Comparison of ENCODE assay signal across 10 cellular contexts in the genomic region with DNA sequence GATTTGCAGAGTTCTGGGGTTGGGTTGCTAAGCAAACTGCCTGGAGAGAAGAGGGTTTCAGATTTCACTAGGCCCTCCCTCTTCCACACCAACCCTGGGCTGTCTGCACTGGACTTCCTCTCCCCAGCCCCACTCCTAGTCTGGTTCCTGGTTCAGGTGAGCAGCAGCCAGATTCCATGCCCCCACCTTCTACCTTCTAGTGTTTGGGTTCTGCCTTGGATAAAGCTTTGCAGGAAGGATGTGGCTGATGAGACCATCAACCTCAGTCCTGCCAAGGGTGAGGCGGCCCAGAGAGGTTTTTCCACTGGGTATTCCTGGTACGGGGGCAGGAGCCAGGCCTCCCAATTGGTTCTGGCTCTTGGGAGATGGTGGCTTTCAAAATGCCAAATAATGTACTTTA.
DNase-seq lines count a peak whose midpoint lies in the region; ATAC-seq, FAIRE-seq and TF ChIP-seq lines count a peak whose summit lies in the region.
"Had no signal": no experiment of that assay in that cellular context is flagged by ENCODE, and none has a peak within 500 bp of the region (broad histone marks: within the 10 kb centered on the region; RNA-seq: fewer than 3 reads in every experiment).

No MANE protein-coding gene starts in this region.

- H3K4me3 ChIP-seq in kidney (ENCODE audit: low read length in 2 of 2) (no peak overlapping the region), testis (no peak overlapping the region)

- H3K27me3 Mint-ChIP-seq in WTC11 (ENCODE audit: low read depth) = no peaks in the 10 kb centered on the region

- no peak overlapping the region for H3K9ac ChIP-seq in kidney (ENCODE audit: low read length in 2 of 2)

- H3K36me3 Mint-ChIP-seq in WTC11 = peaks cover 11% of the 10 kb centered on the region; the same call in 1 of the 2 replicates

- DNase-seq in AG08396 (ENCODE audit: low spot score) (peak; percentile 56), HEK293T (ENCODE audit: extremely low spot score) (peak; percentile 50), WTC11 (ENCODE audit: low spot score) (no peak), kidney (peak; percentile 61), testis (no peak)

- H3K9me3 ChIP-seq in kidney (ENCODE audit: control insufficient read depth in 1 of 2, low read length in 2 of 2) = no peaks in the 10 kb centered on the region
- H3K9me3 ChIP-seq in testis = no peaks in the 10 kb centered on the region

- intact Hi-C loops in kidney (cut with DNase I) (no loop called here), testis (cut with DNase I; ENCODE audit: low total_unique reads) (no loop called here)

- 93% methylated on average over 2 of the region's 2 CpGs; no CpG with 5 or more reads in 1 of the 2 donors for WGBS in testis, 2 donors

- peaks cover 95% of the 10 kb centered on the region for H3K4me1 Mint-ChIP-seq in WTC11

- no peaks in the 10 kb centered on the region for H3K27me3 ChIP-seq in testis

- no peak for FAIRE-seq in kidney (lab: Jason Lieb, UNC)
- FAIRE-seq: D721Med, keratinocyte had no signal

- peaks cover 32 to 43% of the 10 kb centered on the region in 2 donors for H3K4me1 ChIP-seq in kidney (ENCODE audit: control insufficient read depth in 1 of 2, insufficient read depth in 1 of 2, low read depth in 1 of 2, low read length in 2 of 2)
- no peaks in the 10 kb centered on the region for H3K4me1 ChIP-seq in testis

- CTCF ChIA-PET in HEK293T (lab: Yijun Ruan, JAX) (no interaction called here), WTC11 (lab: Charles Lee) (interaction anchor here (1.2 to 1.6 kb wide), 3 partner anchors 22 to 92 kb away, joined by 4 to 8 read pairs (median 6); no protein-coding TSS in a partner anchor)

- H3K36me3 ChIP-seq in kidney (ENCODE audit: control insufficient read depth in 1 of 2, insufficient read depth in 2 of 2, low read length in 2 of 2) (no peaks in the 10 kb centered on the region), testis (ENCODE audit: low read depth, missing control alignments) (no peaks in the 10 kb centered on the region)

- H3K9me3 Mint-ChIP-seq in WTC11 = no peaks in the 10 kb centered on the region

- peak overlapping the region; percentile 74 for H3K27ac Mint-ChIP-seq in WTC11

- TF ChIP-seq POLR2A in testis (IDR thresholded peaks at IDR 0.05) = no peak

- TF ChIP-seq CTCF in WTC11 (IDR thresholded peaks at IDR 0.05) = no peak
- no peak for TF ChIP-seq CTCF in kidney (IDR thresholded peaks at IDR 0.05; ENCODE audit: borderline replicate concordance, extremely low read depth, insufficient read depth)
- TF ChIP-seq CTCF in testis (IDR thresholded peaks at IDR 0.05) = no peak

- POLR2A ChIA-PET in HEK293T (lab: Yijun Ruan, JAX) (no interaction called here), WTC11 (lab: Charles Lee) (no interaction called here)

- ATAC-seq in WTC11 (peak; percentile 79), GM21529 (IDR thresholded peaks at IDR 0.05; ENCODE audit: unreplicated experiment) (no peak), GM18861 (IDR thresholded peaks at IDR 0.05; ENCODE audit: unreplicated experiment) (no peak), HG02840 (IDR thresholded peaks at IDR 0.05; ENCODE audit: low FRiP score, unreplicated experiment) (no peak)

- H3K27ac ChIP-seq in kidney (ENCODE audit: low read depth in 2 of 2, low read length in 2 of 2) = peak overlapping the region; percentile 34 to 64
- no peak overlapping the region for H3K27ac ChIP-seq in testis

- no peak overlapping the region for H3K4me3 Mint-ChIP-seq in WTC11

TF ChIP-seq in HEK293T, 16 proteins besides CTCF, POLR2A, EP300 and RAD21:
- no peak for TF ChIP-seq TARDBP (IDR thresholded peaks at IDR 0.05)

TF ChIP-seq in WTC11, 78 proteins besides CTCF, POLR2A, EP300 and RAD21:
- no peak for TF ChIP-seq ZNF671 (CRISPR knock-in tag; IDR thresholded peaks at IDR 0.05)
- TF ChIP-seq TEAD1 (CRISPR knock-in tag; IDR thresholded peaks at IDR 0.05) = no peak
- TF ChIP-seq TP53 (CRISPR knock-in tag; IDR thresholded peaks at IDR 0.05) = no peak

Comparison
In these comparisons a context has a peak if more than half of its experiments do, and no peak if none do; other contexts are left out.
1. DNase-seq: peak in AG08396 (single experiment), HEK293T (single experiment) and kidney (single experiment); none in WTC11 (single experiment) and testis (single experiment).
2. H3K27ac ChIP-seq: peak in kidney (2 of 2); none in testis (0 of 2).